1 cellular context compared by ENCODE assay signal in the genomic region with DNA sequence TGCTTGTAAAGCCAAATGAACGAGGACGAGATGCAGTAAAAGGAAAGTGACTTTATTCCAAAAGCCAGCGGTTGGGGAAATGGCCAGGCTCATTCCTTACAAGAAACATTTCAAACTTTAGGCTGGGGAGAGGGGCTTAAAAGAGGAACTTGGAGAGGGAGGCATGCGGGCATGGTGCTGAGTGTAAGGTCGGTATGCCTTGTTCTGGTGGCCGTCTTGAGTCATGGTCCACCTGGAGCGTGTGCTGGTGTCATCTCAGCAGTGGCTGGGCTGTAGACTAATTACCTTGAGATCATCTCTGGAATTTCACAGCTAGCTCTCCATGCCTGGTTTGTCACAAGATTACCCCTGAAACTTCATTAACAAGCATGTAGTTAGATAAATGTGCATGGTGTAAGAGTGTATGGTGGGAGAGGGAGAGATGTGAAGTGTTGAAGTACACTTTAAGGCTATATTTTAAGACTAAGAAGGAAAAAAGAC.
TF ChIP-seq lines count a peak whose summit lies in the region.

No MANE protein-coding gene starts in this region.

TF ChIP-seq in HEK293T, 16 proteins besides CTCF, POLR2A, EP300 and RAD21 (continued from another document):
- TF ChIP-seq, protein P1, sequence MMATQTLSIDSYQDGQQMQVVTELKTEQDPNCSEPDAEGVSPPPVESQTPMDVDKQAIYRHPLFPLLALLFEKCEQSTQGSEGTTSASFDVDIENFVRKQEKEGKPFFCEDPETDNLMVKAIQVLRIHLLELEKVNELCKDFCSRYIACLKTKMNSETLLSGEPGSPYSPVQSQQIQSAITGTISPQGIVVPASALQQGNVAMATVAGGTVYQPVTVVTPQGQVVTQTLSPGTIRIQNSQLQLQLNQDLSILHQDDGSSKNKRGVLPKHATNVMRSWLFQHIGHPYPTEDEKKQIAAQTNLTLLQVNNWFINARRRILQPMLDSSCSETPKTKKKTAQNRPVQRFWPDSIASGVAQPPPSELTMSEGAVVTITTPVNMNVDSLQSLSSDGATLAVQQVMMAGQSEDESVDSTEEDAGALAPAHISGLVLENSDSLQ (IDR thresholded peaks at IDR 0.05), result no peak
- no peak for TF ChIP-seq ELF4 (IDR thresholded peaks at IDR 0.05)
- no peak for TF ChIP-seq SUZ12 (IDR thresholded peaks at IDR 0.05)
- no peak for TF ChIP-seq HDGF (IDR thresholded peaks at IDR 0.05; ENCODE audit: borderline replicate concordance)
- no peak for TF ChIP-seq FOXM1 (IDR thresholded peaks at IDR 0.05; ENCODE audit: borderline replicate concordance)
- no peak for TF ChIP-seq ARNT (IDR thresholded peaks at IDR 0.05)
- no peak for TF ChIP-seq L3MBTL2 (conservative IDR thresholded peaks at IDR 0.05)
- no peak for TF ChIP-seq ZNF384 (IDR thresholded peaks at IDR 0.05)
- TF ChIP-seq SP1 (IDR thresholded peaks at IDR 0.05), result no peak
- no peak for TF ChIP-seq BHLHE40 (IDR thresholded peaks at IDR 0.05; ENCODE audit: borderline replicate concordance)
- no peak for TF ChIP-seq FOXA1 (IDR thresholded peaks at IDR 0.05)
- TF ChIP-seq CTBP1 (IDR thresholded peaks at IDR 0.05; ENCODE audit: borderline replicate concordance), result no peak
- no peak for TF ChIP-seq NFRKB (IDR thresholded peaks at IDR 0.05)
- TF ChIP-seq LEF1 (IDR thresholded peaks at IDR 0.05; ENCODE audit: borderline replicate concordance), result no peak
TF ChIP-seq in HEK293T: peak in this region for 0.
